Comparison of ENCODE assay signal across 30 cellular contexts in the genomic region with DNA sequence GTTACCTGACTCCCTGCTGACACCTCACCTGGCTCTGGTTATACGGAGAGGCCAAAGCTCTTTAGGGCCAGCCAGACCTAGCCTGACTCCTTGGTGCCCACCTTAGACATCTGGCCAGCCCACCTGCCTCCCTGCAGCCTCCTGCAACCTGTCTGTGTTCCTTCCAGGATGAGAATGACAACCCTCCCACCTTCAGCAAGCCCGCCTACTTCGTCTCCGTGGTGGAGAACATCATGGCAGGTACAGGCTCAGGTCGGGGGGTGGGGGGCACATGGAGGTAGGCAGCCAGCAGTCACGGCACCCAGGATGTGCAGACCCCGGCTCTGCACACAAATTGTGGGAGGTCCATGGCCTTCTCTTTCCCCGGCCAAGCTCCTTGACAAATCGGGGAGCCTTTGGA. TPM values are rescaled to one million over a fixed set of nuclear protein-coding genes. Genes with fewer than 3 reads are reported as not detected.
"Had no signal": no experiment of that assay in that cellular context is flagged by ENCODE, and none has a peak within 500 bp of the region (broad histone marks: within the 10 kb centered on the region; RNA-seq: fewer than 3 reads in every experiment).

No MANE protein-coding gene starts in this region.

- FAIRE-seq: astrocyte, TTC549 had no signal

- H3K9me3 Mint-ChIP-seq: activated naive CD4-positive, alpha-beta T cell treated with anti-CD3 and anti-CD28 coated beads, Interleukin-2, amount 50 U/mL, for 24 hours had no signal

- H3K4me1 Mint-ChIP-seq: activated naive CD4-positive, alpha-beta T cell treated with anti-CD3 and anti-CD28 coated beads, Interleukin-2, amount 50 U/mL, for 24 hours had no signal

- ATAC-seq: activated CD8-positive, alpha-beta T cell treated with anti-CD3 and anti-CD28 coated beads for 36 hours; body of pancreas had no signal

- DNase-seq: activated CD4-positive, alpha-beta T cell treated with anti-CD3 and anti-CD28 coated beads, Interleukin-2, amount 10 ng/mL, durations not matched to agents 24 days and 14 days; activated CD4-positive, alpha-beta T cell treated with anti-CD3 and anti-CD28 coated beads, Interleukin-2, amount 50 U/mL, for 4 hours; activated CD8-positive, alpha-beta T cell treated with anti-CD3 and anti-CD28 coated beads for 36 hours; activated gamma-delta T cell; activated naive CD4-positive, alpha-beta T cell treated with Interleukin-2 at 50 U/mL for 16 hours; activated naive CD8-positive, alpha-beta T cell treated with anti-CD3 and anti-CD28 coated beads, Interleukin-2, amount 10 ng/mL, durations not matched to agents 7 days and 5 days; activated T-cell treated with anti-CD3 and anti-CD28 coated beads, Interleukin-2, amount 50 U/mL, for 1 hour; amygdala; body of pancreas; cerebellar nuclear complex; Karpas-422; KBM-7; NCI-H1105; NCI-H1417 treated with DMSO at 0.1 percent for 48 hours; NCI-H187 treated with DMSO at 0.1 percent for 48 hours; NCI-H2081 treated with DMSO at 0.1 percent for 48 hours; NCI-H226; NCI-H446 treated with DMSO at 0.1 percent for 48 hours; NCI-H524; NK-92 treated with Interleukin-12 subunit alpha and Interleukin-12 subunit beta, amount 100 ng/mL, for 24 hours; Right ventricle myocardium superior had no signal

- H3K27me3 Mint-ChIP-seq: activated CD8-positive, alpha-beta T cell treated with anti-CD3 and anti-CD28 coated beads for 36 hours; activated naive CD4-positive, alpha-beta T cell treated with anti-CD3 and anti-CD28 coated beads, Interleukin-2, amount 50 U/mL, for 24 hours; activated naive CD8-positive, alpha-beta T cell treated with anti-CD3 and anti-CD28 coated beads, Interleukin-2, amount 10 ng/mL, durations not matched to agents 7 days and 5 days had no signal

- H3K36me3 ChIP-seq: breast epithelium, SJCRH30 had no signal

- H3K9me3 ChIP-seq: body of pancreas, breast epithelium, SJCRH30 had no signal

- H3K4me3 Mint-ChIP-seq: activated CD4-positive, alpha-beta T cell treated with anti-CD3 and anti-CD28 coated beads, Interleukin-2, amount 10 ng/mL, durations not matched to agents 24 days and 14 days; activated CD8-positive, alpha-beta T cell treated with anti-CD3 and anti-CD28 coated beads for 36 hours; activated naive CD4-positive, alpha-beta T cell treated with anti-CD3 and anti-CD28 coated beads, Interleukin-2, amount 50 U/mL, for 24 hours; activated naive CD8-positive, alpha-beta T cell treated with anti-CD3 and anti-CD28 coated beads, Interleukin-2, amount 10 ng/mL, durations not matched to agents 7 days and 5 days; T-helper 2 cell treated with Interferon-gamma antibody and Interleukin-4, amounts not matched to agents 5 μg/mL and 100 μg/mL, for 36 hours had no signal

- H3K4me1 ChIP-seq: body of pancreas, breast epithelium, SJCRH30 had no signal

- H3K27me3 ChIP-seq: body of pancreas, breast epithelium, SJCRH30 had no signal

- H3K4me3 ChIP-seq: body of pancreas, breast epithelium, SJCRH30, SK-N-MC had no signal

- H3K27ac ChIP-seq: body of pancreas, breast epithelium, SJCRH30, SK-N-MC had no signal

RNA-seq across cellular contexts. Expression of a gene that starts 32.1 kb away (rescaled TPM):
- total RNA-seq: astrocyte, body of pancreas, cardiac septum, MCF 10A, SJCRH30 had no signal
